Comparison of ENCODE assay signal across 17 cellular contexts in the genomic region with DNA sequence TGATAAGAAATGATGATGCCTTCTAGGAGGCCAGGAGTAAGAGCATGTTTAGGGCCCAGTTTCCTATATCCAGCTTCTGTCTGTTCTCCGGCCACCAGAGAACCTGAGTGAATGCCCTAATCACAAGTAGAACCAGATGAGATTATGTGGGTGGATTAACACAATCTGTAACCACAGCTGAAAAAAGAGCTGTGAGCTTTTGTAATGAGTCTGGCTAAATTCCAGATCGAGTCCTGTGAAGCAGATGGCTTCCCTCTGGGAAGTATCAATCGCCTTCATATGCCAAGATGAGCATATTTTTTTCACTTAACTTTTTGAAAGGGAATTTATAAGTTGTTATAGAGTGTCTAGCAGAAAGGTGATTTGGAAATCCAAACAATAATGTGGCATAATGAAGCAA.
A peak's percentile ranks its signal among the peaks of the same experiment; 100 is the strongest.
DNase-seq lines count a peak whose midpoint lies in the region; ATAC-seq and TF ChIP-seq lines count a peak whose summit lies in the region.
"Had no signal": no experiment of that assay in that cellular context is flagged by ENCODE, and none has a peak within 500 bp of the region (broad histone marks: within the 10 kb centered on the region; RNA-seq: fewer than 3 reads in every experiment).

No MANE protein-coding gene starts in this region.

- no peaks in the 10 kb centered on the region for H3K9me3 Mint-ChIP-seq in endodermal cell
- H3K9me3 Mint-ChIP-seq: activated CD8-positive, alpha-beta T cell treated with anti-CD3 and anti-CD28 coated beads for 36 hours had no signal

- H3K9ac ChIP-seq in endodermal cell (ENCODE audit: extremely low read depth, low read length, poor library complexity, severe bottlenecking) = no peak overlapping the region

- 83 to 95% methylated on average over 2 to 3 of the region's 3 CpGs for WGBS in endodermal cell (ENCODE audit: insufficient coverage in 1 of 2, insufficient read length in 1 of 2), 2 experiments

- no peaks in the 10 kb centered on the region for H3K27me3 ChIP-seq in endodermal cell (ENCODE audit: control insufficient read depth, insufficient read depth, low read length, poor library complexity, severe bottlenecking)
- H3K27me3 ChIP-seq: left lung had no signal

- no peaks in the 10 kb centered on the region for H3K27me3 Mint-ChIP-seq in endodermal cell (ENCODE audit: insufficient read depth)
- H3K27me3 Mint-ChIP-seq: activated CD8-positive, alpha-beta T cell treated with anti-CD3 and anti-CD28 coated beads for 36 hours had no signal

- H3K4me3 ChIP-seq in AG10803 (ENCODE audit: low read length) (no peak overlapping the region), fibroblast of villous mesenchyme (ENCODE audit: low read depth, low read length) (no peak overlapping the region), endodermal cell (ENCODE audit: low read length) (no peak overlapping the region)
- H3K4me3 ChIP-seq: left lung had no signal

- DNase-seq in AG10803 (ENCODE audit: low read depth) (peak; percentile 91), HCEC 1CT (peak; percentile 4), RPMI7951 (ENCODE audit: low read depth) (peak; percentile 24), fibroblast of villous mesenchyme (ENCODE audit: low read depth) (peak; percentile 82), endodermal cell (no peak), iPS-NIHi7 (ENCODE audit: extremely low spot score) (no peak), activated T-cell treated with anti-CD3 and anti-CD28 coated beads for 4 hours (no peak)
- DNase-seq: activated CD8-positive, alpha-beta T cell treated with anti-CD3 and anti-CD28 coated beads for 36 hours; activated naive CD4-positive, alpha-beta T cell treated with anti-CD3 and anti-CD28 coated beads, Interleukin-2, amount 50 U/mL, for 16 hours; cortex of kidney; left lung; MV-4-11; OCI-M1; stimulated activated CD4-positive, alpha-beta T cell treated with anti-CD3 and anti-CD28 coated beads, Interleukin-4, amount 100 ng/mL, for 1 hour; stimulated activated naive CD8-positive, alpha-beta T cell treated with anti-CD3 and anti-CD28 coated beads, Interleukin-15, Interleukin-2, amounts not matched to agents 100 U/mL and 50 U/mL, for 24 hours had no signal

- no peaks in the 10 kb centered on the region for H3K9me3 ChIP-seq in endodermal cell (ENCODE audit: control insufficient read depth, low read length)
- H3K9me3 ChIP-seq: left lung had no signal

- TF ChIP-seq CTCF in AG10803 (conservative IDR thresholded peaks at IDR 0.05; ENCODE audit: low read length) (no peak), fibroblast of villous mesenchyme (IDR thresholded peaks at IDR 0.05; ENCODE audit: insufficient read depth, low read depth, low read length) (no peak), endodermal cell (conservative IDR thresholded peaks at IDR 0.05) (no peak)

- peaks cover 5% of the 10 kb centered on the region for H3K4me1 Mint-ChIP-seq in endodermal cell

- H3K36me3 ChIP-seq in endodermal cell (ENCODE audit: control insufficient read depth, insufficient read depth, low read length) = peaks cover 28% of the 10 kb centered on the region

- H3K36me3 Mint-ChIP-seq in endodermal cell (ENCODE audit: low read depth) = peaks cover 24% of the 10 kb centered on the region

- H3K27ac Mint-ChIP-seq in endodermal cell = no peak overlapping the region
- H3K27ac Mint-ChIP-seq: activated CD8-positive, alpha-beta T cell treated with anti-CD3 and anti-CD28 coated beads for 36 hours had no signal

- H3K27ac ChIP-seq in endodermal cell (ENCODE audit: low read depth, low read length) = no peak overlapping the region
- H3K27ac ChIP-seq: C4-2B, left lung had no signal

- H3K4me1 ChIP-seq in endodermal cell (ENCODE audit: control insufficient read depth, insufficient read depth, low read length) = no peaks in the 10 kb centered on the region

- H3K4me3 Mint-ChIP-seq in endodermal cell = no peak overlapping the region
- H3K4me3 Mint-ChIP-seq: activated CD8-positive, alpha-beta T cell treated with anti-CD3 and anti-CD28 coated beads for 36 hours had no signal

- ATAC-seq in GM18909 (IDR thresholded peaks at IDR 0.05; ENCODE audit: poor library complexity, unreplicated experiment) = no peak
- ATAC-seq: activated CD8-positive, alpha-beta T cell treated with anti-CD3 and anti-CD28 coated beads for 36 hours; left lung; stimulated activated naive CD8-positive, alpha-beta T cell treated with anti-CD3 and anti-CD28 coated beads, Interleukin-15, Interleukin-2, amounts not matched to agents 100 U/mL and 50 U/mL, for 24 hours had no signal

Comparison
In these comparisons a context has a peak if more than half of its experiments do, and no peak if none do; other contexts are left out.
1. DNase-seq: peak in AG10803 (single experiment), HCEC 1CT (single experiment), RPMI7951 (single experiment) and fibroblast of villous mesenchyme (single experiment); none in endodermal cell (single experiment), iPS-NIHi7 (single experiment) and activated T-cell treated with anti-CD3 and anti-CD28 coated beads for 4 hours (single experiment).